In genomic region chr5:150774145-150774544, GRCh38 we compare ENCODE assay signal across 1 cellular context.
TF ChIP-seq lines count a peak whose summit lies in the region.

No MANE protein-coding gene starts in this region.

TF ChIP-seq in K562, 482 proteins besides CTCF, POLR2A, EP300 and RAD21 (continued from another document and continues in another):
- TF ChIP-seq TRIM24 (IDR thresholded peaks at IDR 0.05), result peak in 1 of 2 experiments; percentile 59; a peak in 1 of 4 replicates
- TF ChIP-seq NCOA1 (IDR thresholded peaks at IDR 0.05; ENCODE audit: low read depth), result peak; percentile 63; the same call in 1 of the 2 replicates
- no peak for TF ChIP-seq KHSRP (IDR thresholded peaks at IDR 0.05)
- no peak for TF ChIP-seq MED1 (CRISPR knock-in tag; IDR thresholded peaks at IDR 0.05; ENCODE audit: borderline replicate concordance)
- TF ChIP-seq CCAR2 (IDR thresholded peaks at IDR 0.05; ENCODE audit: low read depth, low read length), result no peak
- peak; percentile 68 for TF ChIP-seq MEIS2 (IDR thresholded peaks at IDR 0.05; ENCODE audit: partially characterized antibody)
- TF ChIP-seq SETDB1 (IDR thresholded peaks at IDR 0.05; ENCODE audit: low read length), result no peak
- TF ChIP-seq HDAC2 (IDR thresholded peaks at IDR 0.05), result peak; percentile 83
- TF ChIP-seq NR2F6 (CRISPR knock-in tag; IDR thresholded peaks at IDR 0.05), result no peak
- TF ChIP-seq HDAC1 (IDR thresholded peaks at IDR 0.05), result peak in 1 of 2 experiments; percentile 91; a peak in 2 of 4 replicates
- peak; percentile 14; the same call in 1 of the 2 replicates for TF ChIP-seq KLF6 (CRISPR knock-in tag; IDR thresholded peaks at IDR 0.05; ENCODE audit: borderline replicate concordance)
- peak in 1 of 2 experiments; percentile 60; a peak in 2 of 4 replicates for TF ChIP-seq MAZ (CRISPR knock-in tag; conservative IDR thresholded peaks at IDR 0.05 in 1 of 2, IDR thresholded peaks at IDR 0.05 in 1 of 2)
- TF ChIP-seq GABPA (tag; conservative IDR thresholded peaks at IDR 0.05; ENCODE audit: low read depth), result 0 out of 2 replicates have a peak, but pooled peaks have one; percentile 2
- TF ChIP-seq, protein P1, sequence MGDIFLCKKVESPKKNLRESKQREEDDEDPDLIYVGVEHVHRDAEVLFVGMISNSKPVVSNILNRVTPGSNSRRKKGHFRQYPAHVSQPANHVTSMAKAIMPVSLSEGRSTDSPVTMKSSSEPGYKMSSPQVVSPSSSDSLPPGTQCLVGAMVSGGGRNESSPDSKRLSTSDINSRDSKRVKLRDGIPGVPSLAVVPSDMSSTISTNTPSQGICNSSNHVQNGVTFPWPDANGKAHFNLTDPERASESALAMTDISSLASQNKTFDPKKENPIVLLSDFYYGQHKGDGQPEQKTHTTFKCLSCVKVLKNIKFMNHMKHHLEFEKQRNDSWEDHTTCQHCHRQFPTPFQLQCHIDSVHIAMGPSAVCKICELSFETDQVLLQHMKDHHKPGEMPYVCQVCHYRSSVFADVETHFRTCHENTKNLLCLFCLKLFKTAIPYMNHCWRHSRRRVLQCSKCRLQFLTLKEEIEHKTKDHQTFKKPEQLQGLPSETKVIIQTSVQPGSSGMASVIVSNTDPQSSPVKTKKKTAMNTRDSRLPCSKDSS (IDR thresholded peaks at IDR 0.05; ENCODE audit: low read depth, partially characterized antibody), result no peak
- TF ChIP-seq MTA3 (IDR thresholded peaks at IDR 0.05; ENCODE audit: borderline replicate concordance), result peak; percentile 82
- no peak for TF ChIP-seq FIP1L1 (IDR thresholded peaks at IDR 0.05; ENCODE audit: low read depth, low read length, poor library complexity, severe bottlenecking)
- TF ChIP-seq MYNN (IDR thresholded peaks at IDR 0.05), result no peak
- TF ChIP-seq MYNN (CRISPR knock-in tag; IDR thresholded peaks at IDR 0.05), result no peak
- TF ChIP-seq RNF219 (CRISPR knock-in tag; IDR thresholded peaks at IDR 0.05), result no peak
- TF ChIP-seq HBP1 (CRISPR knock-in tag; IDR thresholded peaks at IDR 0.05), result 0 out of 2 replicates have a peak, but pooled peaks have one; percentile 12
- TF ChIP-seq CXXC5 (CRISPR knock-in tag; IDR thresholded peaks at IDR 0.05), result peak; percentile 67
- peak; percentile 85; the same call in 1 of the 2 replicates for TF ChIP-seq NBN (IDR thresholded peaks at IDR 0.05; ENCODE audit: low read depth)
- peak; percentile 69; the same call in 1 of the 2 replicates for TF ChIP-seq CTBP1 (IDR thresholded peaks at IDR 0.05; ENCODE audit: borderline replicate concordance)
- TF ChIP-seq GATAD2A (IDR thresholded peaks at IDR 0.05), result 0 out of 2 replicates have a peak, but pooled peaks have one; percentile 52
- TF ChIP-seq, protein P2, sequence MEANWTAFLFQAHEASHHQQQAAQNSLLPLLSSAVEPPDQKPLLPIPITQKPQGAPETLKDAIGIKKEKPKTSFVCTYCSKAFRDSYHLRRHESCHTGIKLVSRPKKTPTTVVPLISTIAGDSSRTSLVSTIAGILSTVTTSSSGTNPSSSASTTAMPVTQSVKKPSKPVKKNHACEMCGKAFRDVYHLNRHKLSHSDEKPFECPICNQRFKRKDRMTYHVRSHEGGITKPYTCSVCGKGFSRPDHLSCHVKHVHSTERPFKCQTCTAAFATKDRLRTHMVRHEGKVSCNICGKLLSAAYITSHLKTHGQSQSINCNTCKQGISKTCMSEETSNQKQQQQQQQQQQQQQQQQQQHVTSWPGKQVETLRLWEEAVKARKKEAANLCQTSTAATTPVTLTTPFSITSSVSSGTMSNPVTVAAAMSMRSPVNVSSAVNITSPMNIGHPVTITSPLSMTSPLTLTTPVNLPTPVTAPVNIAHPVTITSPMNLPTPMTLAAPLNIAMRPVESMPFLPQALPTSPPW (CRISPR knock-in tag; IDR thresholded peaks at IDR 0.05), result peak; percentile 50; the same call in 1 of the 2 replicates
- TF ChIP-seq POLR2B (IDR thresholded peaks at IDR 0.05; ENCODE audit: low read depth, partially characterized antibody), result no peak
- 0 out of 2 replicates have a peak, but pooled peaks have one; percentile 11 for TF ChIP-seq PYGO2 (tag; IDR thresholded peaks at IDR 0.05)
- TF ChIP-seq GTF2E2 (tag; IDR thresholded peaks at IDR 0.05), result no peak
- no peak for TF ChIP-seq SMAD2 (IDR thresholded peaks at IDR 0.05; ENCODE audit: low read depth, low read length)
- TF ChIP-seq CREM (IDR thresholded peaks at IDR 0.05; ENCODE audit: low read depth), result 0 out of 2 replicates have a peak, but pooled peaks have one; percentile 9
- no peak for TF ChIP-seq NELFE (IDR thresholded peaks at IDR 0.05; ENCODE audit: insufficient read depth, insufficient read length)
- peak in 1 of 2 experiments; percentile 93; a peak in 2 of 4 replicates for TF ChIP-seq TBL1XR1 (IDR thresholded peaks at IDR 0.05; ENCODE audit: low read length in 2 of 2)
- TF ChIP-seq, protein P3, sequence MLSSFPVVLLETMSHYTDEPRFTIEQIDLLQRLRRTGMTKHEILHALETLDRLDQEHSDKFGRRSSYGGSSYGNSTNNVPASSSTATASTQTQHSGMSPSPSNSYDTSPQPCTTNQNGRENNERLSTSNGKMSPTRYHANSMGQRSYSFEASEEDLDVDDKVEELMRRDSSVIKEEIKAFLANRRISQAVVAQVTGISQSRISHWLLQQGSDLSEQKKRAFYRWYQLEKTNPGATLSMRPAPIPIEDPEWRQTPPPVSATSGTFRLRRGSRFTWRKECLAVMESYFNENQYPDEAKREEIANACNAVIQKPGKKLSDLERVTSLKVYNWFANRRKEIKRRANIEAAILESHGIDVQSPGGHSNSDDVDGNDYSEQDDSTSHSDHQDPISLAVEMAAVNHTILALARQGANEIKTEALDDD (IDR thresholded peaks at IDR 0.05), result peak; percentile 71
- no peak for TF ChIP-seq THRAP3 (IDR thresholded peaks at IDR 0.05; ENCODE audit: borderline replicate concordance)
- no peak for TF ChIP-seq ZBTB11 (CRISPR knock-in tag; IDR thresholded peaks at IDR 0.05)
- TF ChIP-seq TARDBP (IDR thresholded peaks at IDR 0.05), result no peak
- TF ChIP-seq NCOA4 (IDR thresholded peaks at IDR 0.05; ENCODE audit: partially characterized antibody), result no peak
- 0 out of 2 replicates have a peak, but pooled peaks have one; percentile 23 for TF ChIP-seq RREB1 (CRISPR knock-in tag; IDR thresholded peaks at IDR 0.05)
- TF ChIP-seq CBFA2T3 (IDR thresholded peaks at IDR 0.05), result peak; percentile 62
- TF ChIP-seq, protein P4, sequence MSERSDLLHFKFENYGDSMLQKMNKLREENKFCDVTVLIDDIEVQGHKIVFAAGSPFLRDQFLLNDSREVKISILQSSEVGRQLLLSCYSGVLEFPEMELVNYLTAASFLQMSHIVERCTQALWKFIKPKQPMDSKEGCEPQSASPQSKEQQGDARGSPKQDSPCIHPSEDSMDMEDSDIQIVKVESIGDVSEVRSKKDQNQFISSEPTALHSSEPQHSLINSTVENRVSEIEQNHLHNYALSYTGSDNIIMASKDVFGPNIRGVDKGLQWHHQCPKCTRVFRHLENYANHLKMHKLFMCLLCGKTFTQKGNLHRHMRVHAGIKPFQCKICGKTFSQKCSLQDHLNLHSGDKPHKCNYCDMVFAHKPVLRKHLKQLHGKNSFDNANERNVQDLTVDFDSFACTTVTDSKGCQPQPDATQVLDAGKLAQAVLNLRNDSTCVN (CRISPR knock-in tag; IDR thresholded peaks at IDR 0.05), result no peak
- 0 out of 2 replicates have a peak, but pooled peaks have one; percentile 13 for TF ChIP-seq HMG20A (CRISPR knock-in tag; conservative IDR thresholded peaks at IDR 0.05)
- no peak for TF ChIP-seq POLR2G (IDR thresholded peaks at IDR 0.05; ENCODE audit: low read depth, low read length)
- peak; percentile 97 for TF ChIP-seq ESRRA (IDR thresholded peaks at IDR 0.05; ENCODE audit: borderline replicate concordance, low read depth)
- TF ChIP-seq NR2C1 (IDR thresholded peaks at IDR 0.05), result 0 out of 2 replicates have a peak, but pooled peaks have one; percentile 18
- peak; percentile 36; the same call in 1 of the 2 replicates for TF ChIP-seq NR2C1 (tag; IDR thresholded peaks at IDR 0.05)
- TF ChIP-seq CCNT2 (IDR thresholded peaks at IDR 0.05; ENCODE audit: borderline replicate concordance, extremely low read depth, insufficient read length, low read depth, low read length), result peak; percentile 64
- peak; percentile 92 for TF ChIP-seq DPF2 (IDR thresholded peaks at IDR 0.05)
- no peak for TF ChIP-seq ZNF699 (CRISPR knock-in tag; IDR thresholded peaks at IDR 0.05; ENCODE audit: insufficient replicate concordance)
- TF ChIP-seq ZNF584 (CRISPR knock-in tag; IDR thresholded peaks at IDR 0.05; ENCODE audit: low read depth), result 0 out of 2 replicates have a peak, but pooled peaks have one; percentile 32
- TF ChIP-seq ZNF253 (CRISPR knock-in tag; conservative IDR thresholded peaks at IDR 0.05), result no peak
- no peak for TF ChIP-seq ZBED1 (IDR thresholded peaks at IDR 0.05)
